Comparison of ENCODE assay signal across 14 cellular contexts in the genomic region with DNA sequence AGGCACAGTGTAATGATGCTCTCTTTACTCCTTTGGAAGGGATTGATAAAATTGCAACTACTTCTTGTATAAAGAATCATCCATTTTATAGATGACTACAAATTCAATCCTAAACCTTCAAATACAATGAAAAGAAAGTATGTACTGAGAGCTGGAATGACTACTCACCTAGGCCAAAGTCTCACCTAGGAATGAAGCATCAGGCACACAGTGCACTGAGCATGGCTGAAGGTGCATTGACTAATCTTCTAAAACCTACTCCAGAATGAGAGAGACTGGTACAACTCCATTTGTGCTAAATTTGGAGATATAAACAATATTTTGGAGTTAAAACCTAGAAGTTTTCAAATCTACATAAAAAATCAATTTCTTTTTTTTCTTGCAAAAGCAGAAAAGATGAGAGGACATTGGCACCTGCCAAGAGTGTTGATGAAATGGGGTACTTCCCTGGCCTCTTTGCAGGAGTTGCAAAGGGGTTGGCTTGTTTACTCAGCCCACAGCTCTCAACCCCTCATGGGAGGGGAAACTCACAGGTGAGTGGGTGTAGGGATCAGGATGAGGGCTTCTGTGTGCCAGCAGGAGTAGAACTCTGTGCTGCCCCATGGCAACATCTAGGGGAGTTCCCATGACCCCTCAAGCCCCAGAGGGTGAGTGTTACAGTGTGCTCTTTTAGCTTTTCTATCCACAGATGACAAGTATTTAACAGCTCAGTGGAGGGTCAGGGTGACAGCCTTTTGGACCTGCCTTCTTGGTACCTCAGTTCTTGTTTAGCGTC. TPM values are rescaled to one million over a fixed set of nuclear protein-coding genes. Genes with fewer than 3 reads are reported as not detected.
A peak's percentile ranks its signal among the peaks of the same experiment; 100 is the strongest.
DNase-seq lines count a peak whose midpoint lies in the region; ATAC-seq and TF ChIP-seq lines count a peak whose summit lies in the region.
"Had no signal": no experiment of that assay in that cellular context is flagged by ENCODE, and none has a peak within 500 bp of the region (broad histone marks: within the 10 kb centered on the region; RNA-seq: fewer than 3 reads in every experiment).

No MANE protein-coding gene starts in this region.

- peaks cover 16% of the 10 kb centered on the region for H3K9me3 Mint-ChIP-seq in activated CD4-positive, alpha-beta memory T cell treated with anti-CD3 and anti-CD28 coated beads, Interleukin-2, amount 10 ng/mL, durations not matched to agents 7 days and 5 days

- POLR2A ChIA-PET in activated CD4-positive, alpha-beta memory T cell treated with anti-CD3 and anti-CD28 coated beads, Interleukin-2, amount 10 ng/mL, durations not matched to agents 7 days and 5 days (lab: Charles Lee), result interaction anchor here (0.7 to 3.5 kb wide), 14 partner anchors 9 to 69 kb away, joined by 3 to 21 read pairs (median 6); no protein-coding TSS in a partner anchor

- DNase-seq in activated CD4-positive, alpha-beta memory T cell treated with anti-CD3 and anti-CD28 coated beads, Interleukin-2, amount 10 ng/mL, durations not matched to agents 7 days and 5 days, result peak; percentile 36
- DNase-seq in lower lobe of right lung (no peak), GF-D8 (lab: John Stamatoyannopoulos, UW) (no peak), BE2C (no peak), retina (no peak)
- DNase-seq: GDM1, mammary epithelial cell, NCI-H226, pancreas had no signal

- ATAC-seq in lower lobe of right lung (peak; percentile 16 to 19), GM18511 (IDR thresholded peaks at IDR 0.05; ENCODE audit: unreplicated experiment) (no peak)

- peak; percentile 30 for TF ChIP-seq POLR2A in GM19099 (IDR thresholded peaks at IDR 0.05; ENCODE audit: extremely low read depth, insufficient read length, low read depth)

- peaks cover 17 to 29% (median 27%) of the 10 kb centered on the region in 11 experiments; a peak in 21 of 22 replicates for H3K9me3 ChIP-seq in BLaER1 treated with 17β-estradiol and CSF1 and Interleukin-3, amounts not matched to agents 10 nM and 100 nM (replicated peaks in 1 of 11)
- H3K9me3 ChIP-seq in lower lobe of right lung (no peaks in the 10 kb centered on the region), BE2C (no peaks in the 10 kb centered on the region)
- H3K9me3 ChIP-seq: pancreas had no signal

- peak overlapping the region; percentile 85 for H3K27ac Mint-ChIP-seq in activated CD4-positive, alpha-beta memory T cell treated with anti-CD3 and anti-CD28 coated beads, Interleukin-2, amount 10 ng/mL, durations not matched to agents 7 days and 5 days

- peaks cover 21 to 81% (median 36%) of the 10 kb centered on the region in 10 experiments for H3K4me1 ChIP-seq in BLaER1 treated with 17β-estradiol and CSF1 and Interleukin-3, amounts not matched to agents 10 nM and 100 nM
- H3K4me1 ChIP-seq in lower lobe of right lung, result peaks cover 23% of the 10 kb centered on the region
- H3K4me1 ChIP-seq in BE2C, result no peaks in the 10 kb centered on the region
- H3K4me1 ChIP-seq: pancreas had no signal

- 0 out of 20 replicates have a peak overlapping the region, but pooled peaks of 1 of the 10 experiments have one; percentile 18 for H3K4me3 ChIP-seq in BLaER1 treated with 17β-estradiol and CSF1 and Interleukin-3, amounts not matched to agents 10 nM and 100 nM
- H3K4me3 ChIP-seq in lower lobe of right lung (no peak overlapping the region), BE2C (ENCODE audit: low read depth, low read length) (no peak overlapping the region)
- H3K4me3 ChIP-seq: pancreas had no signal

- intact Hi-C loops in lower lobe of right lung (cut with DNase I), result no loop called here

- H3K27me3 ChIP-seq in BLaER1 treated with 17β-estradiol and CSF1 and Interleukin-3, amounts not matched to agents 10 nM and 100 nM, result no peaks in the 10 kb centered on the region
- H3K27me3 ChIP-seq in lower lobe of right lung (ENCODE audit: low read depth) (no peaks in the 10 kb centered on the region), BE2C (no peaks in the 10 kb centered on the region)
- H3K27me3 ChIP-seq: pancreas had no signal

- H3K9ac ChIP-seq in BLaER1 treated with 17β-estradiol and CSF1 and Interleukin-3, amounts not matched to agents 10 nM and 100 nM, result peak overlapping the region in 2 of 11 experiments; percentile 15 to 26; a peak in 3 of 22 replicates

- H3K36me3 ChIP-seq in BLaER1 treated with 17β-estradiol and CSF1 and Interleukin-3, amounts not matched to agents 10 nM and 100 nM, result peaks cover 0 to 11% (median 6%) of the 10 kb centered on the region in 11 experiments; a peak in 19 of 22 replicates
- H3K36me3 ChIP-seq in lower lobe of right lung, result no peaks in the 10 kb centered on the region
- no peaks in the 10 kb centered on the region for H3K36me3 ChIP-seq in BE2C
- H3K36me3 ChIP-seq: pancreas had no signal

- H3K4me3 Mint-ChIP-seq in activated CD4-positive, alpha-beta memory T cell treated with anti-CD3 and anti-CD28 coated beads, Interleukin-2, amount 10 ng/mL, durations not matched to agents 7 days and 5 days, result peak overlapping the region; percentile 43

- TF ChIP-seq CTCF in lower lobe of right lung (IDR thresholded peaks at IDR 0.05), result no peak
- TF ChIP-seq CTCF in BE2C (IDR thresholded peaks at IDR 0.05; ENCODE audit: low read depth, low read length), result no peak

- H4K20me1 ChIP-seq in BLaER1 treated with 17β-estradiol and CSF1 and Interleukin-3, amounts not matched to agents 10 nM and 100 nM, result no peaks in the 10 kb centered on the region

- peaks cover 73% of the 10 kb centered on the region for H3K4me1 Mint-ChIP-seq in activated CD4-positive, alpha-beta memory T cell treated with anti-CD3 and anti-CD28 coated beads, Interleukin-2, amount 10 ng/mL, durations not matched to agents 7 days and 5 days

- no peaks in the 10 kb centered on the region for H3K27me3 Mint-ChIP-seq in activated CD4-positive, alpha-beta memory T cell treated with anti-CD3 and anti-CD28 coated beads, Interleukin-2, amount 10 ng/mL, durations not matched to agents 7 days and 5 days

- H3K4me2 ChIP-seq in BLaER1 treated with 17β-estradiol and CSF1 and Interleukin-3, amounts not matched to agents 10 nM and 100 nM, result peak overlapping the region; percentile 43 to 89 (median 74)

- peak overlapping the region in 6 of 11 experiments; percentile 9 to 38 (median 18); a peak in 9 of 22 replicates for H3K27ac ChIP-seq in BLaER1 treated with 17β-estradiol and CSF1 and Interleukin-3, amounts not matched to agents 10 nM and 100 nM
- H3K27ac ChIP-seq in lower lobe of right lung, result no peak overlapping the region
- H3K27ac ChIP-seq: pancreas had no signal

- CTCF ChIA-PET in activated CD4-positive, alpha-beta memory T cell treated with anti-CD3 and anti-CD28 coated beads, Interleukin-2, amount 10 ng/mL, durations not matched to agents 7 days and 5 days (lab: Charles Lee), result interaction anchor here (1.0 to 1.4 kb wide), 3 partner anchors 41 to 370 kb away, joined by 4 to 5 read pairs (median 4); no protein-coding TSS in a partner anchor

- H3K36me3 Mint-ChIP-seq in activated CD4-positive, alpha-beta memory T cell treated with anti-CD3 and anti-CD28 coated beads, Interleukin-2, amount 10 ng/mL, durations not matched to agents 7 days and 5 days (ENCODE audit: low read depth), result peaks cover 54% of the 10 kb centered on the region

RNA-seq across cellular contexts. Expression of gene CLECL1, which starts 31.3 kb away (rescaled TPM):
- 10 to 100 TPM; 13.5 to 15.4 TPM for total RNA-seq in activated CD4-positive, alpha-beta memory T cell treated with anti-CD3 and anti-CD28 coated beads, Interleukin-2, amount 10 ng/mL, durations not matched to agents 7 days and 5 days
- 1.7 TPM for total RNA-seq in lower lobe of right lung
- polyA plus RNA-seq in BE2C (2012; ENCODE audit: insufficient read depth, insufficient read length, low read depth), result not detected
- total RNA-seq: fibroblast of lung, mammary epithelial cell, RPMI7951 had no signal
- polyA plus RNA-seq: fibroblast of lung, mammary epithelial cell, pancreas had no signal

RNA-seq across cellular contexts. Expression of gene CLEC2D, which starts 32.1 kb away (rescaled TPM):
- total RNA-seq in activated CD4-positive, alpha-beta memory T cell treated with anti-CD3 and anti-CD28 coated beads, Interleukin-2, amount 10 ng/mL, durations not matched to agents 7 days and 5 days, result 100 to 1,000 TPM; 446 to 449 TPM
- 13.9 TPM for total RNA-seq in lower lobe of right lung
- 1.1 TPM for polyA plus RNA-seq in BE2C (2012; ENCODE audit: insufficient read depth, insufficient read length, low read depth)

RNA-seq across cellular contexts. Expression of gene CD69, which starts 59.1 kb away (rescaled TPM):
- total RNA-seq in activated CD4-positive, alpha-beta memory T cell treated with anti-CD3 and anti-CD28 coated beads, Interleukin-2, amount 10 ng/mL, durations not matched to agents 7 days and 5 days, result 100 to 1,000 TPM; 196 to 197 TPM
- total RNA-seq in lower lobe of right lung, result 11.4 TPM
- not detected for polyA plus RNA-seq in BE2C (2012; ENCODE audit: insufficient read depth, insufficient read length, low read depth)
- total RNA-seq: fibroblast of lung, mammary epithelial cell, RPMI7951 had no signal
- polyA plus RNA-seq: fibroblast of lung, mammary epithelial cell had no signal

Comparison
In these comparisons a context has a peak if more than half of its experiments do, and no peak if none do; other contexts are left out.
1. RNA of gene CLEC2D, which starts 32.1 kb away (total RNA-seq): 446 to 449 TPM in activated CD4-positive, alpha-beta memory T cell treated with anti-CD3 and anti-CD28 coated beads, Interleukin-2, amount 10 ng/mL, durations not matched to agents 7 days and 5 days; 13.9 TPM in lower lobe of right lung (single experiment); every median in the first group is over 10 times any median in the second.
2. RNA of gene CD69, which starts 59.1 kb away (total RNA-seq): 196 to 197 TPM in activated CD4-positive, alpha-beta memory T cell treated with anti-CD3 and anti-CD28 coated beads, Interleukin-2, amount 10 ng/mL, durations not matched to agents 7 days and 5 days; 11.4 TPM in lower lobe of right lung (single experiment); every median in the first group is over 10 times any median in the second.